Comparison of ENCODE assay signal across 13 cellular contexts in the genomic region with DNA sequence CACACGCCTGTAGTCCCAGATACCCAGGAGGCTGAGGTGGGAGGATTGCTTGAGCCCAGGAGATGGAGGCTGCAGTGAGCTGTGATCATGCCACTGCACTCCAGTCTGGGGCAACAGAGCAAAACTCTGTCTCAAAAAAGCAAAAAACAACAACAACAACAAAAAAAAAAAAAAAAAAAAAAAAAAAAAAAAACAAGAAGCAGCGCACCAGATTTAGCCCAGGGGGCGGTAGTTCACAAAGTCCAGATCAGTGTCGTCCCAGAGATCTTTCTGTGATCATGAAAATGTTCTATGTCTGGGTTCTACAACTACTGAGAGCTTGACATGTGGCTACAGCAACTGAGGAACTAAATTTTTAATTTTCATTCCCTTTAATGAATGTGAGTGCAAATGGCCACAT. TPM values are rescaled to one million over a fixed set of nuclear protein-coding genes. Genes with fewer than 3 reads are reported as not detected.
DNase-seq lines count a peak whose midpoint lies in the region; ATAC-seq and TF ChIP-seq lines count a peak whose summit lies in the region.
"Had no signal": no experiment of that assay in that cellular context is flagged by ENCODE, and none has a peak within 500 bp of the region (broad histone marks: within the 10 kb centered on the region; RNA-seq: fewer than 3 reads in every experiment).

No MANE protein-coding gene starts in this region.

- H3K27ac Mint-ChIP-seq in MCF 10A (ENCODE audit: low read depth, unreplicated experiment) = no peak overlapping the region
- H3K27ac Mint-ChIP-seq: activated T-cell treated with anti-CD3 and anti-CD28 coated beads, Interleukin-2, amount 50 U/mL, for 72 hours; CD8-positive, alpha-beta T cell; T-cell had no signal

- intact Hi-C loops in MCF 10A (cut with micrococcal nuclease) (no loop called here), breast epithelium (cut with DNase I; ENCODE audit: low total_unique reads) (no loop called here)

- ATAC-seq in GM19035 (IDR thresholded peaks at IDR 0.05; ENCODE audit: unreplicated experiment) (no peak), GM18511 (IDR thresholded peaks at IDR 0.05; ENCODE audit: unreplicated experiment) (no peak)
- ATAC-seq: activated T-cell treated with anti-CD3 and anti-CD28 coated beads, Interleukin-2, amount 50 U/mL, for 72 hours; CD8-positive, alpha-beta T cell; T-cell had no signal

- TF ChIP-seq CTCF in MCF 10A (IDR thresholded peaks at IDR 0.05; ENCODE audit: unreplicated experiment) (peak; percentile 31), breast epithelium (IDR thresholded peaks at IDR 0.05) (no peak), OCI-LY1 (IDR thresholded peaks at IDR 0.05; ENCODE audit: low read length) (peak; percentile 38), epithelial cell of esophagus (IDR thresholded peaks at IDR 0.05; ENCODE audit: insufficient read depth, low read depth, low read length, missing control alignments) (peak; percentile 41), smooth muscle cell (IDR thresholded peaks at IDR 0.05; ENCODE audit: borderline replicate concordance, insufficient read depth, poor library complexity, severe bottlenecking) (peak; percentile 12)

- H3K9me2 ChIP-seq in OCI-LY1 (ENCODE audit: low read depth, low read length) = no peaks in the 10 kb centered on the region

- H3K4me1 ChIP-seq in breast epithelium (no peaks in the 10 kb centered on the region), OCI-LY1 (ENCODE audit: insufficient read depth, low read length, severe bottlenecking) (no peaks in the 10 kb centered on the region), smooth muscle cell (ENCODE audit: low read depth) (no peaks in the 10 kb centered on the region), SJCRH30 (no peaks in the 10 kb centered on the region)

- H3K27ac ChIP-seq in breast epithelium = no peak overlapping the region
- no peak overlapping the region for H3K27ac ChIP-seq in OCI-LY1 (ENCODE audit: low read depth, low read length, poor library complexity, severe bottlenecking)
- no peak overlapping the region for H3K27ac ChIP-seq in smooth muscle cell (ENCODE audit: low read depth)
- H3K27ac ChIP-seq in SJCRH30 = no peak overlapping the region

- H3K4me3 ChIP-seq in breast epithelium (no peak overlapping the region), OCI-LY1 (ENCODE audit: low read depth, low read length, poor library complexity, severe bottlenecking) (no peak overlapping the region), epithelial cell of esophagus (ENCODE audit: low read length) (no peak overlapping the region), smooth muscle cell (no peak overlapping the region), SJCRH30 (no peak overlapping the region)

- DNase-seq in MCF 10A (ENCODE audit: unreplicated experiment) (peak; percentile 46), breast epithelium (ENCODE audit: low spot score in 2 of 2) (no peak), epithelial cell of esophagus (ENCODE audit: low read depth) (peak; percentile 22), smooth muscle cell (lab: John Stamatoyannopoulos, UW; ENCODE audit: unreplicated experiment) (no peak), SJCRH30 (no peak)
- DNase-seq: activated T-cell treated with anti-CD3 and anti-CD28 coated beads, Interleukin-2, amount 50 U/mL, for 72 hours; CD8-positive, alpha-beta T cell; small intestine; stimulated activated naive CD4-positive, alpha-beta T cell treated with Interleukin-2 at 50 U/mL for 16 hours; T-cell had no signal

- no peak for TF ChIP-seq POLR2A in breast epithelium (IDR thresholded peaks at IDR 0.05)

- H3K4me1 Mint-ChIP-seq in MCF 10A (ENCODE audit: insufficient read depth, unreplicated experiment) = peaks cover 7% of the 10 kb centered on the region
- H3K4me1 Mint-ChIP-seq: T-cell had no signal

- no peaks in the 10 kb centered on the region for H3K36me3 Mint-ChIP-seq in MCF 10A (ENCODE audit: insufficient read depth, unreplicated experiment)

- no peaks in the 10 kb centered on the region for H3K9me3 ChIP-seq in breast epithelium
- H3K9me3 ChIP-seq in OCI-LY1 (ENCODE audit: low read length) = no peaks in the 10 kb centered on the region
- no peaks in the 10 kb centered on the region for H3K9me3 ChIP-seq in smooth muscle cell (replicated peaks; ENCODE audit: low read depth)
- no peaks in the 10 kb centered on the region for H3K9me3 ChIP-seq in SJCRH30 (replicated peaks)

- no peaks in the 10 kb centered on the region for H3F3A ChIP-seq in OCI-LY1 (ENCODE audit: insufficient read depth, low read length)
- H3F3A ChIP-seq in smooth muscle cell (ENCODE audit: low read depth) = no peaks in the 10 kb centered on the region

- no TSS peak for BruUV-seq in MCF 10A (replicated peaks; lab: Mats Ljungman, UMichigan)

- 44% methylated on average over 4 of the region's 4 CpGs for WGBS in smooth muscle cell (ENCODE audit: low lambda C conversion rate)

- POLR2A ChIA-PET in MCF 10A (lab: Yijun Ruan, JAX) = no interaction called here

- no peaks in the 10 kb centered on the region for H3K36me3 ChIP-seq in breast epithelium
- no peaks in the 10 kb centered on the region for H3K36me3 ChIP-seq in OCI-LY1 (ENCODE audit: insufficient read depth, low read length)
- H3K36me3 ChIP-seq in smooth muscle cell (ENCODE audit: low read depth) = no peaks in the 10 kb centered on the region
- H3K36me3 ChIP-seq in SJCRH30 = no peaks in the 10 kb centered on the region

- H3K27me3 ChIP-seq in breast epithelium (no peaks in the 10 kb centered on the region), OCI-LY1 (ENCODE audit: insufficient read depth, low read length) (no peaks in the 10 kb centered on the region), smooth muscle cell (ENCODE audit: low read depth) (peaks cover 28% of the 10 kb centered on the region), SJCRH30 (no peaks in the 10 kb centered on the region)

- no peak overlapping the region for H3K9ac ChIP-seq in OCI-LY1 (ENCODE audit: low read length)
- H3K9ac ChIP-seq in smooth muscle cell (ENCODE audit: low read depth) = no peak overlapping the region

- no peak overlapping the region for H3K4me3 Mint-ChIP-seq in MCF 10A (ENCODE audit: unreplicated experiment)
- H3K4me3 Mint-ChIP-seq: activated T-cell treated with anti-CD3 and anti-CD28 coated beads, Interleukin-2, amount 50 U/mL, for 72 hours; CD8-positive, alpha-beta T cell; T-cell had no signal

- H3K27me3 Mint-ChIP-seq in MCF 10A (ENCODE audit: insufficient read depth, unreplicated experiment) = no peaks in the 10 kb centered on the region
- H3K27me3 Mint-ChIP-seq: T-cell had no signal

- CTCF ChIA-PET in MCF 10A (lab: Yijun Ruan, JAX) = interaction anchor here (0.6 to 3.4 kb wide), 7 partner anchors 13 to 529 kb away, joined by 3 to 35 read pairs (median 4); no protein-coding TSS in a partner anchor

- H3K79me2 ChIP-seq in OCI-LY1 (ENCODE audit: insufficient read depth, low read length) (no peaks in the 10 kb centered on the region), smooth muscle cell (ENCODE audit: low read depth) (no peaks in the 10 kb centered on the region)

- H2AFZ ChIP-seq in OCI-LY1 (ENCODE audit: low read length) = no peak overlapping the region
- no peak overlapping the region for H2AFZ ChIP-seq in smooth muscle cell (ENCODE audit: low read depth)

- H4K20me1 ChIP-seq in OCI-LY1 (ENCODE audit: insufficient read depth, low read length) (no peaks in the 10 kb centered on the region), smooth muscle cell (ENCODE audit: low read depth) (no peaks in the 10 kb centered on the region)

- H3K9me3 Mint-ChIP-seq in MCF 10A (ENCODE audit: unreplicated experiment) = no peaks in the 10 kb centered on the region

- H3K4me2 ChIP-seq in OCI-LY1 (ENCODE audit: low read length) = no peak overlapping the region
- no peak overlapping the region for H3K4me2 ChIP-seq in smooth muscle cell

RNA-seq across cellular contexts. Expression of a gene that starts 27.4 kb away (rescaled TPM):
- total RNA-seq in MCF 10A (2022) (0.33 and 0.71 TPM in 2 replicates), breast epithelium (1 to 10 TPM; 6.2 to 9.5 (median 7.9) TPM), smooth muscle cell (not detected in 2 replicates)
- not detected in 2 replicates for polyA plus RNA-seq in smooth muscle cell
- total RNA-seq in SJCRH30 (2014; rRNA removed; shearing (Covaris generic)) = not detected in 2 replicates

RNA-seq across cellular contexts. Expression of a gene that starts 50.8 kb away (rescaled TPM):
- total RNA-seq in MCF 10A (2022) (not detected in 2 replicates), breast epithelium (10 to 100 TPM in 2 of 3 donors, 1 to 10 TPM in 1; 7.9 to 46.6 (median 20.0) TPM), smooth muscle cell (0.09 and 0.13 TPM in 2 replicates)
- polyA plus RNA-seq in smooth muscle cell = 1.1 TPM in 1 of 2 replicates, not detected in the other
- not detected in 2 replicates for total RNA-seq in SJCRH30 (2014; rRNA removed; shearing (Covaris generic))

Comparison
In these comparisons a context has a peak if more than half of its experiments do, and no peak if none do; other contexts are left out.
1. DNase-seq: peak in MCF 10A (single experiment) and epithelial cell of esophagus (single experiment); none in breast epithelium (0 of 2), smooth muscle cell (single experiment) and SJCRH30 (0 of 2).
2. CTCF ChIP-seq: peak in MCF 10A (single experiment), OCI-LY1 (single experiment), epithelial cell of esophagus (single experiment) and smooth muscle cell (single experiment); none in breast epithelium (0 of 3).